ENCODE assay signal across 17 cellular contexts in the genomic region with DNA sequence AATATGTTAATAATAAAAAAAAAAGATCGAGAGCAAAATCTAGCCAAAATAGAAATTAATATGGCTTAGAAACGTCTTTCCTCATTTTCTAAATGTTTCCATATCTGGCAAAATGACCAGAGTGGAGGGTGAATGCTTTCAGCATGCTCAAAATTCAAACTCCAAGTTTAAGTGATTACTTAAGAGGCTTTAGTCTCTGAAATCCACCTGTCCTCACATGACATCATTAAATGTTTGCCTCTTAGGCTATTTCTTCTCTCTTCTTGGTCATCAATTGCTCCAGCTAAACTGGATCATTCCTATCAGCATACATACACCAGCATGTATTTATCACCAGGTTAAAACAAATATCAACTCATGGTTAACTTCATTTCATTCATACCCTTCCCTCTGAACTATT. TPM values are rescaled to one million over a fixed set of nuclear protein-coding genes. Genes with fewer than 3 reads are reported as not detected.
"Had no signal": no experiment of that assay in that cellular context is flagged by ENCODE, and none has a peak within 500 bp of the region (broad histone marks: within the 10 kb centered on the region; RNA-seq: fewer than 3 reads in every experiment).

No MANE protein-coding gene starts in this region.

- H3K9me3 ChIP-seq: colonic mucosa, thyroid gland had no signal

- H3K27ac ChIP-seq: colonic mucosa, thyroid gland, VCaP had no signal

- H3K4me3 ChIP-seq: colonic mucosa, thyroid gland had no signal

- DNase-seq: activated CD4-positive, alpha-beta T cell treated with anti-CD3 and anti-CD28 coated beads for 36 hours; activated naive CD4-positive, alpha-beta T cell; colonic mucosa; effector memory CD4-positive, alpha-beta T cell; hypothalamus; nephron progenitor cell; stimulated activated CD4-positive, alpha-beta T cell treated with anti-CD3 and anti-CD28 coated beads, Interleukin-2, amount 100 ng/mL, for 48 hours; thyroid gland had no signal

- H3K36me3 ChIP-seq: colonic mucosa, thyroid gland had no signal

- H3K27me3 ChIP-seq: colonic mucosa, thyroid gland had no signal

- H3K4me1 ChIP-seq: colonic mucosa, thyroid gland had no signal

RNA-seq across cellular contexts. Expression of gene ATXN3L, which starts 54.5 kb away (rescaled TPM):
- total RNA-seq: activated CD4-positive, alpha-beta T cell treated with anti-CD3 and anti-CD28 coated beads for 36 hours; activated T-helper 1 cell treated with anti-CD3 and anti-CD28 coated beads, Interleukin-12 subunit alpha, Interleukin-12 subunit beta, Interleukin-2, Interleukin-4 antibody, amounts not matched to agents 30 ng/mL and 10 ng/mL and 1 ng/mL, durations not matched to agents 14 hours and 24 hours and 36 hours; cardiac septum; colonic mucosa; glomerular endothelial cell; lung microvascular endothelial cell; mononuclear cell; omental fat pad; pulmonary artery endothelial cell; sciatic nerve; thyroid gland had no signal
